Comparison of ENCODE assay signal across 16 cellular contexts in the genomic region with DNA sequence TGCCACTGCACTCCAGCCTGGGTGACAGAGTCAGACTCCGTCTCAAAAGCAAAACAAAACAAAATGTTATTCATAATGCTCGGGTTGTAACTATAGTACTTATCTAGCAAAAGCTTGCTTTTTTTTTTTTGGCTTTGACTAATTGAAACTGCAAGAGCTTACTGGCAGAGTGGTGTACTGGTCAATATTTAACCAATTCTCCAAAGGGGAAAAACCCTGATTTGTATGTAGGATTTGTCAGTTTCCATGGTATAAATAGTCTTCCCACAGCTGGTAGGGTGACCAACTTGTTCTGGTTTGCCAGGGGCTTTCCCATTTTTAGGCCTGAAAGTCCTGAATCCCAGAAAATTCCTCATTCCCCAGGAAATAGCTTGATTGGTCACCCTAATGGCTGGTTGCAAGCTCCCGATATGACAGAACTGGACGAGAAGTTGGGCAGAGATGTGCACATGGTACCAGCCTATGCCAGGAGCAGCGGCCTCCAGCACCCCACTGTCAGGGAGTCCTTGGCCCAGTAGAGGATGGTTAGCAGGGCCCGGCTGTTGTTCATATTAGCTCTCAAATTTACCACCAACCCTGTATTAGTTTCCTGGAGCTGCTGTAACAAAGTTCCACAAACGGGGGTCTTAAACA. TPM values are rescaled to one million over a fixed set of nuclear protein-coding genes. Genes with fewer than 3 reads are reported as not detected.
DNase-seq lines count a peak whose midpoint lies in the region; ATAC-seq, FAIRE-seq and TF ChIP-seq lines count a peak whose summit lies in the region.
"Had no signal": no experiment of that assay in that cellular context is flagged by ENCODE, and none has a peak within 500 bp of the region (broad histone marks: within the 10 kb centered on the region; RNA-seq: fewer than 3 reads in every experiment).

No MANE protein-coding gene starts in this region.

- no peaks in the 10 kb centered on the region for H3K9me2 ChIP-seq in GM23338 (ENCODE audit: insufficient read depth)

- H3K79me2 ChIP-seq in GM23338 (replicated peaks; ENCODE audit: insufficient read depth): no peaks in the 10 kb centered on the region

- no peak for TF ChIP-seq CTCF in kidney (IDR thresholded peaks at IDR 0.05; ENCODE audit: borderline replicate concordance, extremely low read depth, insufficient read depth)
- TF ChIP-seq CTCF in GM23338 (conservative IDR thresholded peaks at IDR 0.05; ENCODE audit: low read depth in 2 of 2): no peak

- H3K36me3 Mint-ChIP-seq in stimulated activated naive B cell treated with anti-CD40 and anti-IgM and Interleukin-4, amounts not matched to agents 10 μg/mL and 1 μg/mL and 100 μg/mL, for 72 hours: no peaks in the 10 kb centered on the region
- H3K36me3 Mint-ChIP-seq in GM23338 (ENCODE audit: low read depth): no peaks in the 10 kb centered on the region; the same call in 1 of the 3 replicates
- H3K36me3 Mint-ChIP-seq: activated naive CD8-positive, alpha-beta T cell treated with anti-CD3 and anti-CD28 coated beads, Interleukin-2, amount 10 ng/mL, durations not matched to agents 7 days and 5 days; stimulated activated memory B cell treated with anti-CD40 and anti-IgM and Interleukin-4, amounts not matched to agents 10 μg/mL and 1 μg/mL and 100 μg/mL, for 72 hours had no signal

- H3K36me3 ChIP-seq in kidney (ENCODE audit: control insufficient read depth in 1 of 2, insufficient read depth in 2 of 2, low read length in 2 of 2): no peaks in the 10 kb centered on the region
- H3K36me3 ChIP-seq in GM23338 (ENCODE audit: insufficient read depth): no peaks in the 10 kb centered on the region
- H3K36me3 ChIP-seq: vagina had no signal

- H3K9me3 ChIP-seq in kidney (ENCODE audit: control insufficient read depth in 1 of 2, low read length in 2 of 2): no peaks in the 10 kb centered on the region
- H3K9me3 ChIP-seq: vagina had no signal

- H3K27ac Mint-ChIP-seq in stimulated activated naive B cell treated with anti-CD40 and anti-IgM and Interleukin-4, amounts not matched to agents 10 μg/mL and 1 μg/mL and 100 μg/mL, for 72 hours: no peak overlapping the region
- H3K27ac Mint-ChIP-seq in GM23338: no peak overlapping the region
- H3K27ac Mint-ChIP-seq: activated CD4-positive, alpha-beta T cell treated with anti-CD3 and anti-CD28 coated beads, Interleukin-2, amount 10 ng/mL, durations not matched to agents 7 days and 5 days; activated naive CD8-positive, alpha-beta T cell treated with anti-CD3 and anti-CD28 coated beads, Interleukin-2, amount 10 ng/mL, durations not matched to agents 7 days and 5 days; endodermal cell; stimulated activated memory B cell treated with anti-CD40 and anti-IgM and Interleukin-4, amounts not matched to agents 10 μg/mL and 1 μg/mL and 100 μg/mL, for 72 hours had no signal

- 0 out of 2 replicates have a peak, but pooled peaks cover 3% of the 10 kb centered on the region for H3F3A ChIP-seq in GM23338 (replicated peaks; ENCODE audit: low read depth)

- DNase-seq in kidney (no peak), left ventricle myocardium superior (no peak), DMS 273 (lab: John Stamatoyannopoulos, UW; ENCODE audit: unreplicated experiment) (no peak), cerebellum (ENCODE audit: low spot score) (no peak), GM23338 (ENCODE audit: low spot score) (no peak)
- DNase-seq in stimulated activated naive B cell treated with anti-CD40 and anti-IgM and Interleukin-4, amounts not matched to agents 10 μg/mL and 1 μg/mL and 100 μg/mL, for 72 hours: no peak
- DNase-seq: activated CD4-positive, alpha-beta T cell treated with anti-CD3 and anti-CD28 coated beads, Interleukin-2, amount 10 ng/mL, durations not matched to agents 7 days and 5 days; activated naive CD8-positive, alpha-beta T cell treated with anti-CD3 and anti-CD28 coated beads, Interleukin-2, amount 10 ng/mL, durations not matched to agents 7 days and 5 days; endodermal cell; foreskin keratinocyte; KG1; T-helper 9 cell had no signal

- H3K4me3 ChIP-seq in kidney (ENCODE audit: low read length in 2 of 2): no peak overlapping the region
- no peak overlapping the region for H3K4me3 ChIP-seq in GM23338
- H3K4me3 ChIP-seq: vagina had no signal

- H3K27me3 Mint-ChIP-seq in stimulated activated naive B cell treated with anti-CD40 and anti-IgM and Interleukin-4, amounts not matched to agents 10 μg/mL and 1 μg/mL and 100 μg/mL, for 72 hours: no peaks in the 10 kb centered on the region
- peaks cover 10% of the 10 kb centered on the region for H3K27me3 Mint-ChIP-seq in GM23338 (ENCODE audit: insufficient read depth, low read depth, poor library complexity)
- H3K27me3 Mint-ChIP-seq: activated CD4-positive, alpha-beta T cell treated with anti-CD3 and anti-CD28 coated beads, Interleukin-2, amount 10 ng/mL, durations not matched to agents 7 days and 5 days; activated naive CD8-positive, alpha-beta T cell treated with anti-CD3 and anti-CD28 coated beads, Interleukin-2, amount 10 ng/mL, durations not matched to agents 7 days and 5 days; stimulated activated memory B cell treated with anti-CD40 and anti-IgM and Interleukin-4, amounts not matched to agents 10 μg/mL and 1 μg/mL and 100 μg/mL, for 72 hours had no signal

- H3K27me3 ChIP-seq in GM23338 (ENCODE audit: insufficient read depth): no peaks in the 10 kb centered on the region
- H3K27me3 ChIP-seq: foreskin keratinocyte, vagina had no signal

- H3K27ac ChIP-seq in kidney (ENCODE audit: low read depth in 2 of 2, low read length in 2 of 2): peak overlapping the region; percentile 34 to 69
- no peak overlapping the region for H3K27ac ChIP-seq in GM23338 (ENCODE audit: low read depth)
- H3K27ac ChIP-seq: foreskin keratinocyte, vagina had no signal

- no peak overlapping the region for H3K9ac ChIP-seq in kidney (ENCODE audit: low read length in 2 of 2)

- H3K4me3 Mint-ChIP-seq in stimulated activated naive B cell treated with anti-CD40 and anti-IgM and Interleukin-4, amounts not matched to agents 10 μg/mL and 1 μg/mL and 100 μg/mL, for 72 hours: no peak overlapping the region
- H3K4me3 Mint-ChIP-seq in GM23338: no peak overlapping the region
- H3K4me3 Mint-ChIP-seq: activated CD4-positive, alpha-beta T cell treated with anti-CD3 and anti-CD28 coated beads, Interleukin-2, amount 10 ng/mL, durations not matched to agents 7 days and 5 days; activated naive CD8-positive, alpha-beta T cell treated with anti-CD3 and anti-CD28 coated beads, Interleukin-2, amount 10 ng/mL, durations not matched to agents 7 days and 5 days; endodermal cell; stimulated activated memory B cell treated with anti-CD40 and anti-IgM and Interleukin-4, amounts not matched to agents 10 μg/mL and 1 μg/mL and 100 μg/mL, for 72 hours had no signal

- H3K4me1 ChIP-seq in kidney (ENCODE audit: control insufficient read depth in 1 of 2, insufficient read depth in 1 of 2, low read depth in 1 of 2, low read length in 2 of 2): peaks cover 10 to 23% of the 10 kb centered on the region in 2 donors
- H3K4me1 ChIP-seq in GM23338 (ENCODE audit: insufficient read depth): peaks cover 35% of the 10 kb centered on the region

- peak; percentile 38 for FAIRE-seq in kidney (lab: Jason Lieb, UNC)

- intact Hi-C loops in kidney (cut with DNase I): no loop called here
- intact Hi-C loops in left ventricle myocardium superior (cut with micrococcal nuclease): no loop called here

- no peak overlapping the region for H3K4me2 ChIP-seq in GM23338

- no peaks in the 10 kb centered on the region for H3K9me3 Mint-ChIP-seq in stimulated activated naive B cell treated with anti-CD40 and anti-IgM and Interleukin-4, amounts not matched to agents 10 μg/mL and 1 μg/mL and 100 μg/mL, for 72 hours
- no peaks in the 10 kb centered on the region for H3K9me3 Mint-ChIP-seq in GM23338
- H3K9me3 Mint-ChIP-seq: activated CD4-positive, alpha-beta T cell treated with anti-CD3 and anti-CD28 coated beads, Interleukin-2, amount 10 ng/mL, durations not matched to agents 7 days and 5 days; activated naive CD8-positive, alpha-beta T cell treated with anti-CD3 and anti-CD28 coated beads, Interleukin-2, amount 10 ng/mL, durations not matched to agents 7 days and 5 days; stimulated activated memory B cell treated with anti-CD40 and anti-IgM and Interleukin-4, amounts not matched to agents 10 μg/mL and 1 μg/mL and 100 μg/mL, for 72 hours had no signal

- no peaks in the 10 kb centered on the region for H3K4me1 Mint-ChIP-seq in stimulated activated naive B cell treated with anti-CD40 and anti-IgM and Interleukin-4, amounts not matched to agents 10 μg/mL and 1 μg/mL and 100 μg/mL, for 72 hours
- H3K4me1 Mint-ChIP-seq in GM23338: peaks cover 42% of the 10 kb centered on the region
- H3K4me1 Mint-ChIP-seq: activated CD4-positive, alpha-beta T cell treated with anti-CD3 and anti-CD28 coated beads, Interleukin-2, amount 10 ng/mL, durations not matched to agents 7 days and 5 days; activated naive CD8-positive, alpha-beta T cell treated with anti-CD3 and anti-CD28 coated beads, Interleukin-2, amount 10 ng/mL, durations not matched to agents 7 days and 5 days; stimulated activated memory B cell treated with anti-CD40 and anti-IgM and Interleukin-4, amounts not matched to agents 10 μg/mL and 1 μg/mL and 100 μg/mL, for 72 hours had no signal

- no peaks in the 10 kb centered on the region for H4K20me1 ChIP-seq in GM23338 (replicated peaks; ENCODE audit: insufficient read depth)

- ATAC-seq in GM19043 (IDR thresholded peaks at IDR 0.05; ENCODE audit: low read depth, unreplicated experiment) (peak; percentile 62), HG03432 (IDR thresholded peaks at IDR 0.05; ENCODE audit: unreplicated experiment) (peak; percentile 79), left ventricle myocardium superior (no peak), GM23338 (no peak)
- ATAC-seq in stimulated activated naive B cell treated with anti-CD40 and anti-IgM and Interleukin-4, amounts not matched to agents 10 μg/mL and 1 μg/mL and 100 μg/mL, for 72 hours (replicated peaks): peak; percentile 34 to 67
- ATAC-seq: foreskin keratinocyte; stimulated activated memory B cell treated with anti-CD40 and anti-IgM and Interleukin-4, amounts not matched to agents 10 μg/mL and 1 μg/mL and 100 μg/mL, for 72 hours had no signal

- no peak overlapping the region for H2AFZ ChIP-seq in GM23338

TF ChIP-seq in GM23338, 12 proteins besides CTCF, POLR2A, EP300 and RAD21:
- no peak for TF ChIP-seq ZNF114 (CRISPR knock-in tag; IDR thresholded peaks at IDR 0.05)

RNA-seq across cellular contexts. Expression of gene FXN, which starts 58.0 kb away (rescaled TPM):
- total RNA-seq in kidney (12.9 TPM), left ventricle myocardium superior (35.8 TPM), cerebellum (5.3 TPM)
- polyA plus RNA-seq in kidney (ENCODE audit: insufficient read depth, low read depth, low replicate concordance) (21.1 TPM), GM23338 (2016; fragmentation: Nextera tagmentation; extraction: Ambion mirVana) (55.0 and 66.4 TPM in 2 replicates)
- total RNA-seq in GM23338 (2014; rRNA removed; shearing (Covaris generic)): 17.8 and 26.1 TPM in 2 replicates

Comparison
In these comparisons a context has a peak if more than half of its experiments do, and no peak if none do; other contexts are left out.
1. ATAC-seq: peak in GM19043 (single experiment), HG03432 (single experiment) and stimulated activated naive B cell treated with anti-CD40 and anti-IgM and Interleukin-4, amounts not matched to agents 10 μg/mL and 1 μg/mL and 100 μg/mL, for 72 hours (2 of 2); none in left ventricle myocardium superior (single experiment) and GM23338 (single experiment).